ENCODE assay signal across 26 cellular contexts in the genomic region with DNA sequence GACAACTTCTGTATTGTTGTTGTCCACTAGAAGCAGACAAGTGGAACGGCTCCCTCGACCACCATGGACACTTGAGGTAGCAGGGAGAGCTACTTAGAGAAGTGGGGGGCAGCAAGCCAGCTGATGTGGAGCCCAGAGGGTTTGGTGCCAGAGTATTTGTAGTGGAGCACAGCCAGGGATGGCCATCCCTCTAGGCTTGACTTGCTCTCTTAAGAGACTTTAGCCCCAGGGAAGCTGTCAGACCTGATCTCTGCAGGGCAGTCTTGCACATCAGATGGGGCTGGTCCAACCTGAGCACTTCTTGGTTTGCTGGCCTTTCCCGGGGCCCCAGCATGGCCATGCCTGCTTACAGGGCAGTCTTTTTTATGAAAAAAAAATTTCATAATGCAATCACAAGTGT.
"Had no signal": no experiment of that assay in that cellular context is flagged by ENCODE, and none has a peak within 500 bp of the region (broad histone marks: within the 10 kb centered on the region; RNA-seq: fewer than 3 reads in every experiment).

No MANE protein-coding gene starts in this region.

- H3K36me3 ChIP-seq: MG63 had no signal

- H3K27ac ChIP-seq: KMS-11, PC-9 had no signal

- H3K27me3 ChIP-seq: MG63 had no signal

- H3K4me3 Mint-ChIP-seq: activated CD4-positive, alpha-beta memory T cell treated with anti-CD3 and anti-CD28 coated beads, Interleukin-2, amount 10 ng/mL, durations not matched to agents 7 days and 5 days; activated CD4-positive, alpha-beta T cell treated with anti-CD3 and anti-CD28 coated beads for 36 hours; activated naive CD4-positive, alpha-beta T cell treated with anti-CD3 and anti-CD28 coated beads for 36 hours; activated naive CD8-positive, alpha-beta T cell; activated T-cell treated with anti-CD3 and anti-CD28 coated beads, Interleukin-2, amount 50 U/mL, for 24 hours; brain; central memory CD8-positive, alpha-beta T cell; T-helper 17 cell had no signal

- H3K9ac ChIP-seq: KMS-11 had no signal

- H3K4me3 ChIP-seq: MG63, PC-9 had no signal

- DNase-seq: activated CD4-positive, alpha-beta T cell treated with anti-CD3 and anti-CD28 coated beads, Interleukin-2, amount 50 U/mL, for 1 hour; activated CD4-positive, CD25-positive, alpha-beta regulatory T cell; activated CD8-positive, alpha-beta memory T cell treated with anti-CD3 and anti-CD28 coated beads, Interleukin-2, amount 50 U/mL, for 48 hours; activated gamma-delta T cell; activated naive CD4-positive, alpha-beta T cell treated with anti-CD3 and anti-CD28 coated beads for 36 hours; activated T-cell treated with anti-CD3 and anti-CD28 coated beads, Interleukin-2, amount 50 U/mL, for 24 hours; amygdala; MG63; MV-4-11; NCI-H1092 treated with DMSO at 0.1 percent for 48 hours; NCI-H1417 treated with DMSO at 0.1 percent for 48 hours; NCI-H1694; NCI-H2029 treated with DMSO at 0.1 percent for 48 hours; NCI-H345; NCI-H510A treated with DMSO at 0.1 percent for 48 hours; NCI-H69; SIG-M5; T-helper 17 cell; T1000 had no signal

- H3K4me2 ChIP-seq: KMS-11, PC-9 had no signal

- H3K4me1 Mint-ChIP-seq: activated CD4-positive, alpha-beta T cell treated with anti-CD3 and anti-CD28 coated beads for 36 hours; central memory CD8-positive, alpha-beta T cell; T-helper 17 cell had no signal

- H3K27me3 Mint-ChIP-seq: brain had no signal

- H3K9me3 ChIP-seq: MG63 had no signal

- H3K27ac Mint-ChIP-seq: activated CD4-positive, alpha-beta memory T cell treated with anti-CD3 and anti-CD28 coated beads, Interleukin-2, amount 10 ng/mL, durations not matched to agents 7 days and 5 days; activated CD4-positive, alpha-beta T cell treated with anti-CD3 and anti-CD28 coated beads for 36 hours; activated naive CD4-positive, alpha-beta T cell treated with anti-CD3 and anti-CD28 coated beads for 36 hours; activated naive CD8-positive, alpha-beta T cell; activated T-cell treated with anti-CD3 and anti-CD28 coated beads, Interleukin-2, amount 50 U/mL, for 24 hours; brain; T-helper 17 cell had no signal

- H3K36me3 Mint-ChIP-seq: activated naive CD8-positive, alpha-beta T cell; brain had no signal

- H3K9me3 Mint-ChIP-seq: activated CD4-positive, alpha-beta memory T cell treated with anti-CD3 and anti-CD28 coated beads, Interleukin-2, amount 10 ng/mL, durations not matched to agents 7 days and 5 days; activated naive CD4-positive, alpha-beta T cell treated with anti-CD3 and anti-CD28 coated beads for 36 hours; activated T-cell treated with anti-CD3 and anti-CD28 coated beads, Interleukin-2, amount 50 U/mL, for 24 hours; central memory CD8-positive, alpha-beta T cell had no signal
